Comparison of ENCODE assay signal across 8 cellular contexts in the genomic region with DNA sequence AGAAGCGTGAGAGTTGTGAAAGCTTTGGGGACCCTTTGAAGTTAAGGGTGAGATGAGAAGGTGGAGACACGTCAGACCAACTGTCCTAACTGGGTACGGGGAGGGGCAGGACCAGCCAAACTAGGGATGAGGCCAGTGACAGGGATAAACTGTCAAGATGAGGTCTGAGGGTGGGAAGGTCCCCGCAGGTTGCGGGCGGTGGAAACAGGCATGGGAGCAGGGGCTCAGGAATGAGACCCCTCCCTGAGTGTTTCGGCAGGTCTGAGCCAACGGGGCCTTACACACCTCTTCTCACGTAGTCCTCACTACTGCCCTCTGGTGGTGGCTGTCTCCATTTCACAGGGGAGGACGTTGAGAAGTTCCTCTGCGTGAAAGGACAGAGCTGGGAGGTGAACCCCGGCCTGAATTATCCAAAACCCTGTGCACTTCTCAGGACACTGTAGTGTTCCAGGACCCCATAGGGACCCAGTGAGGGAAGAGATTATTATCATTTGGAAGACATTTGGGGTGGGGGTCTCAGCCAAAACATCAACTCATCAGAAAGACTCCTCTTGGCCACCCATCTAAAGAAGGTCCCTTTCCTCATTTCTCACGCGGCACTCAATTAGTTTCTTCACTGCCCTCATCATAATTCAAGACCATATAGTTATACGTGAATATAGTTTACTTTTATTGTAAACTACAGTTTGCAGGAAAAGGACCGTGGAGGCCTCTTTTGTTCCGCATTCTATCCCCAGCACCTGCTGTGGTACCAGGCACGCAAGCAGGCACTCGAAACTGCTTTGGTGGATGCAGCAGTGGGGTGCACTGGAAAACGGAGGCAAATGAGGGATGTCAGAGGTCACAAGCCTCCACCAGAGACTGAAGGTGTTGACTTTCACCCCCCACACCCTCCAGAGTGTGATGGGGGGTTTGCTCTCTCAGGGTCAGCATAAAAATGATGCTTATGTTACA. TPM values are rescaled to one million over a fixed set of nuclear protein-coding genes. Genes with fewer than 3 reads are reported as not detected.
DNase-seq lines count a peak whose midpoint lies in the region; ATAC-seq and TF ChIP-seq lines count a peak whose summit lies in the region.

No MANE protein-coding gene starts in this region.

- no peak overlapping the region for H3K27ac Mint-ChIP-seq in activated CD4-positive, alpha-beta memory T cell treated with anti-CD3 and anti-CD28 coated beads, Interleukin-2, amount 10 ng/mL, durations not matched to agents 7 days and 5 days
- H3K27ac Mint-ChIP-seq in effector memory CD8-positive, alpha-beta T cell = peak overlapping the region; percentile 42 to 86
- no peak overlapping the region for H3K27ac Mint-ChIP-seq in mesothelial cell of epicardium

- peaks cover 13% of the 10 kb centered on the region for H3K4me1 Mint-ChIP-seq in activated CD4-positive, alpha-beta memory T cell treated with anti-CD3 and anti-CD28 coated beads, Interleukin-2, amount 10 ng/mL, durations not matched to agents 7 days and 5 days
- H3K4me1 Mint-ChIP-seq in effector memory CD8-positive, alpha-beta T cell (ENCODE audit: low read depth in 2 of 2) = peaks cover 5 to 9% of the 10 kb centered on the region in 2 donors
- H3K4me1 Mint-ChIP-seq in mesothelial cell of epicardium = no peaks in the 10 kb centered on the region

- DNase-seq in NCI-H1417 (lab: John Stamatoyannopoulos, UW) (peak; percentile 63 to 91 (median 72)), NCI-H1417 treated with DMSO at 0.1 percent for 48 hours (lab: John Stamatoyannopoulos, UW) (no peak), NCI-H748 treated with DMSO at 0.1 percent for 48 hours (lab: John Stamatoyannopoulos, UW) (peak; percentile 22), mesothelial cell of epicardium (ENCODE audit: low spot score in 2 of 2, unreplicated experiment in 2 of 2) (peak; percentile 71 to 86)
- DNase-seq in activated CD4-positive, alpha-beta memory T cell treated with anti-CD3 and anti-CD28 coated beads, Interleukin-2, amount 10 ng/mL, durations not matched to agents 7 days and 5 days = peak; percentile 91
- DNase-seq in effector memory CD8-positive, alpha-beta T cell = peak; percentile 89 to 92 (median 91)
- peak; percentile 75 to 84 for DNase-seq in stimulated activated CD8-positive, alpha-beta memory T cell treated with anti-CD3 and anti-CD28 coated beads, Interleukin-2, amount 100 ng/mL, for 48 hours (ENCODE audit: low read depth in 2 of 2)

- peak; percentile 80 for TF ChIP-seq CTCF in mesothelial cell of epicardium (IDR thresholded peaks at IDR 0.05; ENCODE audit: unreplicated experiment)

- H3K36me3 Mint-ChIP-seq in activated CD4-positive, alpha-beta memory T cell treated with anti-CD3 and anti-CD28 coated beads, Interleukin-2, amount 10 ng/mL, durations not matched to agents 7 days and 5 days (ENCODE audit: low read depth) = no peaks in the 10 kb centered on the region
- no peaks in the 10 kb centered on the region for H3K36me3 Mint-ChIP-seq in effector memory CD8-positive, alpha-beta T cell (ENCODE audit: insufficient read depth)
- no peaks in the 10 kb centered on the region for H3K36me3 Mint-ChIP-seq in mesothelial cell of epicardium

- H3K27me3 Mint-ChIP-seq in activated CD4-positive, alpha-beta memory T cell treated with anti-CD3 and anti-CD28 coated beads, Interleukin-2, amount 10 ng/mL, durations not matched to agents 7 days and 5 days = peaks cover 5% of the 10 kb centered on the region
- H3K27me3 Mint-ChIP-seq in effector memory CD8-positive, alpha-beta T cell = peaks cover 12 to 16% of the 10 kb centered on the region in 2 donors
- peaks cover 8% of the 10 kb centered on the region for H3K27me3 Mint-ChIP-seq in mesothelial cell of epicardium (ENCODE audit: low read depth)

- no peaks in the 10 kb centered on the region for H3K9me3 Mint-ChIP-seq in activated CD4-positive, alpha-beta memory T cell treated with anti-CD3 and anti-CD28 coated beads, Interleukin-2, amount 10 ng/mL, durations not matched to agents 7 days and 5 days
- no peaks in the 10 kb centered on the region for H3K9me3 Mint-ChIP-seq in effector memory CD8-positive, alpha-beta T cell
- H3K9me3 Mint-ChIP-seq in mesothelial cell of epicardium = no peaks in the 10 kb centered on the region

- CTCF ChIA-PET in activated CD4-positive, alpha-beta memory T cell treated with anti-CD3 and anti-CD28 coated beads, Interleukin-2, amount 10 ng/mL, durations not matched to agents 7 days and 5 days (lab: Charles Lee) = interaction anchor here (0.6 to 4.0 kb wide), 30 partner anchors 10 to 375 kb away, joined by 3 to 46 read pairs (median 5); a partner anchor contains a TSS

- peak; percentile 58 for ATAC-seq in HG02938 (IDR thresholded peaks at IDR 0.05; ENCODE audit: unreplicated experiment)
- peak; percentile 100 for ATAC-seq in effector memory CD8-positive, alpha-beta T cell (replicated peaks)

- no peak overlapping the region for H3K4me3 Mint-ChIP-seq in activated CD4-positive, alpha-beta memory T cell treated with anti-CD3 and anti-CD28 coated beads, Interleukin-2, amount 10 ng/mL, durations not matched to agents 7 days and 5 days
- peak overlapping the region in 1 of 2 donors; percentile 7 for H3K4me3 Mint-ChIP-seq in effector memory CD8-positive, alpha-beta T cell
- no peak overlapping the region for H3K4me3 Mint-ChIP-seq in mesothelial cell of epicardium

- POLR2A ChIA-PET in activated CD4-positive, alpha-beta memory T cell treated with anti-CD3 and anti-CD28 coated beads, Interleukin-2, amount 10 ng/mL, durations not matched to agents 7 days and 5 days (lab: Charles Lee) = interaction anchor here (0.6 to 2.1 kb wide), 5 partner anchors 18 to 112 kb away, joined by 3 to 17 read pairs (median 6); a partner anchor contains a TSS

RNA-seq across cellular contexts. Expression of a gene that starts 21.7 kb away (rescaled TPM):
- total RNA-seq in activated CD4-positive, alpha-beta memory T cell treated with anti-CD3 and anti-CD28 coated beads, Interleukin-2, amount 10 ng/mL, durations not matched to agents 7 days and 5 days = 10 to 100 TPM; 46.1 to 47.3 TPM
- 36.7 to 39.5 TPM (median 36.9 TPM) in 3 replicates for total RNA-seq in mesothelial cell of epicardium

RNA-seq across cellular contexts. Expression of a gene that starts 51.7 kb away (rescaled TPM):
- 100 to 1,000 TPM; 317 to 335 TPM for total RNA-seq in activated CD4-positive, alpha-beta memory T cell treated with anti-CD3 and anti-CD28 coated beads, Interleukin-2, amount 10 ng/mL, durations not matched to agents 7 days and 5 days
- 137 to 143 TPM (median 139 TPM) in 3 replicates for total RNA-seq in mesothelial cell of epicardium

Comparison
In these comparisons a context has a peak if more than half of its experiments do, and no peak if none do; other contexts are left out.
1. H3K27ac Mint-ChIP-seq: peak in effector memory CD8-positive, alpha-beta T cell (2 of 2); none in activated CD4-positive, alpha-beta memory T cell treated with anti-CD3 and anti-CD28 coated beads, Interleukin-2, amount 10 ng/mL, durations not matched to agents 7 days and 5 days (single experiment) and mesothelial cell of epicardium (single experiment).